ENCODE assay signal across 1 cellular context in the genomic region with DNA sequence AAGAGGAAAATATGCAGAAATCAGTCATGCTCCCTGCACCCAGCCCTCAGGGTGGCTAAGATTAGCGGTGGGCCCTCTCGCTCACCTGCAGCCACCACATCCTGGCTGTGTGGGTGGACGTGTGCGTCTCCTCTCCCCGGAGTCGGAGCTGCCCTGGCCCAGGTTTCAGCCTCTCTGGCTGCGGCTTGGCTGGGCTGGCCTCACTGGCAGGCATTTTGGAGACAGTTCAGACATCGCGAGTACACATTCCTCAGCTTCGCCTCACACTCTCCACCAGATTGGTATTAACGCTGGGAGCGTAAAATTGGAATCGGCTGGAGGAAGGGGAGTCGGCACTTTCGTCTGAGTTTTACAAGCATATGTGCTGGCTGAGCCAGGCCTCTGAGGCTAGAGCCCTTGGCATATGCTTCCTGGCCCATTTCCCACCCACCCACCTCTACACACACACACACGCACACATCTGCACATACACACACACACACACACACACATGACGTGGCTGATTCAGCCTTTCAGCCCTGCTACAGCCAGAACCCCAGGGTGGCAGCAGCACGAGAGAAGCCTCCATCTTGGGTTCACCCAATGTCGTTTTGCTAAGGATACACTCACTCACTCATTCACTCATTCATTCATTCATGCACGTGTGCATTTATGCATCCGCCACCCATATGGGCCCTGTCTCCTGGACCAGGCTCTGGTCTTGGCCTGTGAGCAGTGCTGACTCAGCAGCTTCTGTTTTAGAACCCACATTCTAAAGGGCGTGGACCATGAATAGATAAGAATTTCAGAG.
A peak's percentile ranks its signal among the peaks of the same experiment; 100 is the strongest.
TF ChIP-seq lines count a peak whose summit lies in the region.

No MANE protein-coding gene starts in this region.

TF ChIP-seq in K562, 482 proteins besides CTCF, POLR2A, EP300 and RAD21 (continued from another document and continues in another):
- TF ChIP-seq, protein P1, sequence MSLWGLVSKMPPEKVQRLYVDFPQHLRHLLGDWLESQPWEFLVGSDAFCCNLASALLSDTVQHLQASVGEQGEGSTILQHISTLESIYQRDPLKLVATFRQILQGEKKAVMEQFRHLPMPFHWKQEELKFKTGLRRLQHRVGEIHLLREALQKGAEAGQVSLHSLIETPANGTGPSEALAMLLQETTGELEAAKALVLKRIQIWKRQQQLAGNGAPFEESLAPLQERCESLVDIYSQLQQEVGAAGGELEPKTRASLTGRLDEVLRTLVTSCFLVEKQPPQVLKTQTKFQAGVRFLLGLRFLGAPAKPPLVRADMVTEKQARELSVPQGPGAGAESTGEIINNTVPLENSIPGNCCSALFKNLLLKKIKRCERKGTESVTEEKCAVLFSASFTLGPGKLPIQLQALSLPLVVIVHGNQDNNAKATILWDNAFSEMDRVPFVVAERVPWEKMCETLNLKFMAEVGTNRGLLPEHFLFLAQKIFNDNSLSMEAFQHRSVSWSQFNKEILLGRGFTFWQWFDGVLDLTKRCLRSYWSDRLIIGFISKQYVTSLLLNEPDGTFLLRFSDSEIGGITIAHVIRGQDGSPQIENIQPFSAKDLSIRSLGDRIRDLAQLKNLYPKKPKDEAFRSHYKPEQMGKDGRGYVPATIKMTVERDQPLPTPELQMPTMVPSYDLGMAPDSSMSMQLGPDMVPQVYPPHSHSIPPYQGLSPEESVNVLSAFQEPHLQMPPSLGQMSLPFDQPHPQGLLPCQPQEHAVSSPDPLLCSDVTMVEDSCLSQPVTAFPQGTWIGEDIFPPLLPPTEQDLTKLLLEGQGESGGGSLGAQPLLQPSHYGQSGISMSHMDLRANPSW (CRISPR knock-in tag; IDR thresholded peaks at IDR 0.05), result no peak
- no peak for TF ChIP-seq KAT7 (CRISPR knock-in tag; IDR thresholded peaks at IDR 0.05; ENCODE audit: borderline replicate concordance)
- TF ChIP-seq NFE2 (IDR thresholded peaks at IDR 0.05; ENCODE audit: low read depth), result peak; percentile 93
- TF ChIP-seq CREB3 (tag; conservative IDR thresholded peaks at IDR 0.05; ENCODE audit: low read depth), result 0 out of 2 replicates have a peak, but pooled peaks have one; percentile 41
- no peak for TF ChIP-seq PHB (CRISPR knock-in tag; IDR thresholded peaks at IDR 0.05)
- TF ChIP-seq, protein P2, sequence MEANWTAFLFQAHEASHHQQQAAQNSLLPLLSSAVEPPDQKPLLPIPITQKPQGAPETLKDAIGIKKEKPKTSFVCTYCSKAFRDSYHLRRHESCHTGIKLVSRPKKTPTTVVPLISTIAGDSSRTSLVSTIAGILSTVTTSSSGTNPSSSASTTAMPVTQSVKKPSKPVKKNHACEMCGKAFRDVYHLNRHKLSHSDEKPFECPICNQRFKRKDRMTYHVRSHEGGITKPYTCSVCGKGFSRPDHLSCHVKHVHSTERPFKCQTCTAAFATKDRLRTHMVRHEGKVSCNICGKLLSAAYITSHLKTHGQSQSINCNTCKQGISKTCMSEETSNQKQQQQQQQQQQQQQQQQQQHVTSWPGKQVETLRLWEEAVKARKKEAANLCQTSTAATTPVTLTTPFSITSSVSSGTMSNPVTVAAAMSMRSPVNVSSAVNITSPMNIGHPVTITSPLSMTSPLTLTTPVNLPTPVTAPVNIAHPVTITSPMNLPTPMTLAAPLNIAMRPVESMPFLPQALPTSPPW (CRISPR knock-in tag; IDR thresholded peaks at IDR 0.05), result 0 out of 2 replicates have a peak, but pooled peaks have one; percentile 18
- TF ChIP-seq, protein P3, sequence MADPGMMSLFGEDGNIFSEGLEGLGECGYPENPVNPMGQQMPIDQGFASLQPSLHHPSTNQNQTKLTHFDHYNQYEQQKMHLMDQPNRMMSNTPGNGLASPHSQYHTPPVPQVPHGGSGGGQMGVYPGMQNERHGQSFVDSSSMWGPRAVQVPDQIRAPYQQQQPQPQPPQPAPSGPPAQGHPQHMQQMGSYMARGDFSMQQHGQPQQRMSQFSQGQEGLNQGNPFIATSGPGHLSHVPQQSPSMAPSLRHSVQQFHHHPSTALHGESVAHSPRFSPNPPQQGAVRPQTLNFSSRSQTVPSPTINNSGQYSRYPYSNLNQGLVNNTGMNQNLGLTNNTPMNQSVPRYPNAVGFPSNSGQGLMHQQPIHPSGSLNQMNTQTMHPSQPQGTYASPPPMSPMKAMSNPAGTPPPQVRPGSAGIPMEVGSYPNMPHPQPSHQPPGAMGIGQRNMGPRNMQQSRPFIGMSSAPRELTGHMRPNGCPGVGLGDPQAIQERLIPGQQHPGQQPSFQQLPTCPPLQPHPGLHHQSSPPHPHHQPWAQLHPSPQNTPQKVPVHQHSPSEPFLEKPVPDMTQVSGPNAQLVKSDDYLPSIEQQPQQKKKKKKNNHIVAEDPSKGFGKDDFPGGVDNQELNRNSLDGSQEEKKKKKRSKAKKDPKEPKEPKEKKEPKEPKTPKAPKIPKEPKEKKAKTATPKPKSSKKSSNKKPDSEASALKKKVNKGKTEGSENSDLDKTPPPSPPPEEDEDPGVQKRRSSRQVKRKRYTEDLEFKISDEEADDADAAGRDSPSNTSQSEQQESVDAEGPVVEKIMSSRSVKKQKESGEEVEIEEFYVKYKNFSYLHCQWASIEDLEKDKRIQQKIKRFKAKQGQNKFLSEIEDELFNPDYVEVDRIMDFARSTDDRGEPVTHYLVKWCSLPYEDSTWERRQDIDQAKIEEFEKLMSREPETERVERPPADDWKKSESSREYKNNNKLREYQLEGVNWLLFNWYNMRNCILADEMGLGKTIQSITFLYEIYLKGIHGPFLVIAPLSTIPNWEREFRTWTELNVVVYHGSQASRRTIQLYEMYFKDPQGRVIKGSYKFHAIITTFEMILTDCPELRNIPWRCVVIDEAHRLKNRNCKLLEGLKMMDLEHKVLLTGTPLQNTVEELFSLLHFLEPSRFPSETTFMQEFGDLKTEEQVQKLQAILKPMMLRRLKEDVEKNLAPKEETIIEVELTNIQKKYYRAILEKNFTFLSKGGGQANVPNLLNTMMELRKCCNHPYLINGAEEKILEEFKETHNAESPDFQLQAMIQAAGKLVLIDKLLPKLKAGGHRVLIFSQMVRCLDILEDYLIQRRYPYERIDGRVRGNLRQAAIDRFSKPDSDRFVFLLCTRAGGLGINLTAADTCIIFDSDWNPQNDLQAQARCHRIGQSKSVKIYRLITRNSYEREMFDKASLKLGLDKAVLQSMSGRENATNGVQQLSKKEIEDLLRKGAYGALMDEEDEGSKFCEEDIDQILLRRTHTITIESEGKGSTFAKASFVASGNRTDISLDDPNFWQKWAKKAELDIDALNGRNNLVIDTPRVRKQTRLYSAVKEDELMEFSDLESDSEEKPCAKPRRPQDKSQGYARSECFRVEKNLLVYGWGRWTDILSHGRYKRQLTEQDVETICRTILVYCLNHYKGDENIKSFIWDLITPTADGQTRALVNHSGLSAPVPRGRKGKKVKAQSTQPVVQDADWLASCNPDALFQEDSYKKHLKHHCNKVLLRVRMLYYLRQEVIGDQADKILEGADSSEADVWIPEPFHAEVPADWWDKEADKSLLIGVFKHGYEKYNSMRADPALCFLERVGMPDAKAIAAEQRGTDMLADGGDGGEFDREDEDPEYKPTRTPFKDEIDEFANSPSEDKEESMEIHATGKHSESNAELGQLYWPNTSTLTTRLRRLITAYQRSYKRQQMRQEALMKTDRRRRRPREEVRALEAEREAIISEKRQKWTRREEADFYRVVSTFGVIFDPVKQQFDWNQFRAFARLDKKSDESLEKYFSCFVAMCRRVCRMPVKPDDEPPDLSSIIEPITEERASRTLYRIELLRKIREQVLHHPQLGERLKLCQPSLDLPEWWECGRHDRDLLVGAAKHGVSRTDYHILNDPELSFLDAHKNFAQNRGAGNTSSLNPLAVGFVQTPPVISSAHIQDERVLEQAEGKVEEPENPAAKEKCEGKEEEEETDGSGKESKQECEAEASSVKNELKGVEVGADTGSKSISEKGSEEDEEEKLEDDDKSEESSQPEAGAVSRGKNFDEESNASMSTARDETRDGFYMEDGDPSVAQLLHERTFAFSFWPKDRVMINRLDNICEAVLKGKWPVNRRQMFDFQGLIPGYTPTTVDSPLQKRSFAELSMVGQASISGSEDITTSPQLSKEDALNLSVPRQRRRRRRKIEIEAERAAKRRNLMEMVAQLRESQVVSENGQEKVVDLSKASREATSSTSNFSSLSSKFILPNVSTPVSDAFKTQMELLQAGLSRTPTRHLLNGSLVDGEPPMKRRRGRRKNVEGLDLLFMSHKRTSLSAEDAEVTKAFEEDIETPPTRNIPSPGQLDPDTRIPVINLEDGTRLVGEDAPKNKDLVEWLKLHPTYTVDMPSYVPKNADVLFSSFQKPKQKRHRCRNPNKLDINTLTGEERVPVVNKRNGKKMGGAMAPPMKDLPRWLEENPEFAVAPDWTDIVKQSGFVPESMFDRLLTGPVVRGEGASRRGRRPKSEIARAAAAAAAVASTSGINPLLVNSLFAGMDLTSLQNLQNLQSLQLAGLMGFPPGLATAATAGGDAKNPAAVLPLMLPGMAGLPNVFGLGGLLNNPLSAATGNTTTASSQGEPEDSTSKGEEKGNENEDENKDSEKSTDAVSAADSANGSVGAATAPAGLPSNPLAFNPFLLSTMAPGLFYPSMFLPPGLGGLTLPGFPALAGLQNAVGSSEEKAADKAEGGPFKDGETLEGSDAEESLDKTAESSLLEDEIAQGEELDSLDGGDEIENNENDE (IDR thresholded peaks at IDR 0.05; ENCODE audit: low read depth, low read length), result no peak
- TF ChIP-seq ZFX (CRISPR knock-in tag; IDR thresholded peaks at IDR 0.05), result peak; percentile 34; the same call in 1 of the 2 replicates
- no peak for TF ChIP-seq NR2F6 (CRISPR knock-in tag; IDR thresholded peaks at IDR 0.05)
- peak; percentile 19; the same call in 1 of the 2 replicates for TF ChIP-seq HDAC2 (IDR thresholded peaks at IDR 0.05)
- 0 out of 2 replicates have a peak, but pooled peaks have one; percentile 39 for TF ChIP-seq ZNF592 (IDR thresholded peaks at IDR 0.05)
- no peak for TF ChIP-seq RB1 (IDR thresholded peaks at IDR 0.05; ENCODE audit: low read depth)
- TF ChIP-seq ZNF316 (IDR thresholded peaks at IDR 0.05), result peak; percentile 100
- no peak for TF ChIP-seq DDX20 (tag; IDR thresholded peaks at IDR 0.05; ENCODE audit: low read depth)
